13 cellular contexts compared by ENCODE assay signal in the genomic region with DNA sequence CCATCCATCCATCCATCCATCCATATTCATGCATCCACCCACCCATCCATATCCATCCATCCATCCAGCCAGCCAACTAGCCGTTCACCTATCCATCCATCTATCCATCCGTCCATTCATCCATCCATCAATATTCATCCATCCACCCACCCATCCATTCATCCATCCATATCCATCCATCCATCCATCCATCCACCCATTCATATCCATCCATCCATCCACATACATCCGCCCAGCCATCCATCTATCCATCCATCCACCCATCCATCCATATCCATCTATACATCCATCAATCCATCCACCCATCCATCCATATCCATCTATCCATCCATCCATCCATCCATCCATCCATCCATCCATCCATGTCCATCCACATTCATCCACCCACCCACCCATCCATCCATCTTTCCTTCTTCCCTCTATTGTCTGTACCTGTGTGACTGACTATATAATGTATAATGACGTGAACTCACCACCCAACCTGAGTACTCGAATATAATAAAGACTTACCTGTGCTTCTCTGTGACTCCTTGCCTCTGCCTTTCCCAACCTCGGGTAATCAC. TPM values are rescaled to one million over a fixed set of nuclear protein-coding genes. Genes with fewer than 3 reads are reported as not detected.
"Had no signal": no experiment of that assay in that cellular context is flagged by ENCODE, and none has a peak within 500 bp of the region (broad histone marks: within the 10 kb centered on the region; RNA-seq: fewer than 3 reads in every experiment).

No MANE protein-coding gene starts in this region.

- DNase-seq: activated CD4-positive, alpha-beta T cell treated with anti-CD3 and anti-CD28 coated beads, Interleukin-2, amount 50 U/mL, for 4 hours; activated naive CD8-positive, alpha-beta T cell treated with anti-CD3 and anti-CD28 coated beads, Interleukin-2, amount 10 ng/mL, durations not matched to agents 7 days and 5 days; activated T-cell treated with anti-CD3 and anti-CD28 coated beads for 4 hours; brain microvascular endothelial cell; effector CD4-positive, alpha-beta T cell; mammary epithelial cell; SW 1271 had no signal

- H3K27me3 Mint-ChIP-seq: stimulated activated naive CD8-positive, alpha-beta T cell treated with anti-CD3 and anti-CD28 coated beads, Interleukin-15, Interleukin-2, amounts not matched to agents 100 ng/mL and 50 ng/mL, for 24 hours had no signal

- H3K36me3 ChIP-seq: brain microvascular endothelial cell had no signal

- H3K4me3 Mint-ChIP-seq: activated naive CD8-positive, alpha-beta T cell treated with anti-CD3 and anti-CD28 coated beads, Interleukin-2, amount 10 ng/mL, durations not matched to agents 7 days and 5 days; activated T-helper 1 cell treated with anti-CD3 and anti-CD28 coated beads, Interleukin-12 subunit alpha, Interleukin-12 subunit beta, Interleukin-2, Interleukin-4 antibody, amounts not matched to agents 30 ng/mL and 10 ng/mL and 1 ng/mL, durations not matched to agents 14 hours and 24 hours and 36 hours; central memory CD8-positive, alpha-beta T cell; stimulated activated naive CD8-positive, alpha-beta T cell treated with anti-CD3 and anti-CD28 coated beads, Interleukin-15, Interleukin-2, amounts not matched to agents 100 ng/mL and 50 ng/mL, for 24 hours; type B pancreatic cell had no signal

- H3K4me3 ChIP-seq: skin epidermis had no signal

- H3K36me3 Mint-ChIP-seq: activated naive CD8-positive, alpha-beta T cell treated with anti-CD3 and anti-CD28 coated beads, Interleukin-2, amount 10 ng/mL, durations not matched to agents 7 days and 5 days; type B pancreatic cell had no signal

- H3K9me3 Mint-ChIP-seq: activated naive CD8-positive, alpha-beta T cell treated with anti-CD3 and anti-CD28 coated beads, Interleukin-2, amount 10 ng/mL, durations not matched to agents 7 days and 5 days; activated T-helper 1 cell treated with anti-CD3 and anti-CD28 coated beads, Interleukin-12 subunit alpha, Interleukin-12 subunit beta, Interleukin-2, Interleukin-4 antibody, amounts not matched to agents 30 ng/mL and 10 ng/mL and 1 ng/mL, durations not matched to agents 14 hours and 24 hours and 36 hours; central memory CD8-positive, alpha-beta T cell; stimulated activated naive CD8-positive, alpha-beta T cell treated with anti-CD3 and anti-CD28 coated beads, Interleukin-15, Interleukin-2, amounts not matched to agents 100 ng/mL and 50 ng/mL, for 24 hours had no signal

- H3K27me3 ChIP-seq: brain microvascular endothelial cell had no signal

- ATAC-seq: esophagus mucosa had no signal

- H3K4me1 Mint-ChIP-seq: activated naive CD8-positive, alpha-beta T cell treated with anti-CD3 and anti-CD28 coated beads, Interleukin-2, amount 10 ng/mL, durations not matched to agents 7 days and 5 days; central memory CD8-positive, alpha-beta T cell had no signal

- H3K27ac ChIP-seq: brain microvascular endothelial cell had no signal

- H3K27ac Mint-ChIP-seq: activated naive CD8-positive, alpha-beta T cell treated with anti-CD3 and anti-CD28 coated beads, Interleukin-2, amount 10 ng/mL, durations not matched to agents 7 days and 5 days; activated T-helper 1 cell treated with anti-CD3 and anti-CD28 coated beads, Interleukin-12 subunit alpha, Interleukin-12 subunit beta, Interleukin-2, Interleukin-4 antibody, amounts not matched to agents 30 ng/mL and 10 ng/mL and 1 ng/mL, durations not matched to agents 14 hours and 24 hours and 36 hours; stimulated activated naive CD8-positive, alpha-beta T cell treated with anti-CD3 and anti-CD28 coated beads, Interleukin-15, Interleukin-2, amounts not matched to agents 100 ng/mL and 50 ng/mL, for 24 hours; type B pancreatic cell had no signal

RNA-seq across cellular contexts. Expression of gene INMT, which starts 2.5 kb away (rescaled TPM):
- total RNA-seq: mammary epithelial cell had no signal
